ENCODE assay signal across 13 cellular contexts in genomic region chr7:152661479-152661878, GRCh38. TPM values are rescaled to one million over a fixed set of nuclear protein-coding genes. Genes with fewer than 3 reads are reported as not detected.
DNase-seq lines count a peak whose midpoint lies in the region; ATAC-seq and TF ChIP-seq lines count a peak whose summit lies in the region.
"Had no signal": no experiment of that assay in that cellular context is flagged by ENCODE, and none has a peak within 500 bp of the region (broad histone marks: within the 10 kb centered on the region; RNA-seq: fewer than 3 reads in every experiment).

No MANE protein-coding gene starts in this region.

- H3K36me3 ChIP-seq in WERI-Rb-1 (peaks cover 44% of the 10 kb centered on the region), left ventricle myocardium inferior (no peaks in the 10 kb centered on the region), gastrocnemius medialis (no peaks in the 10 kb centered on the region), esophagus muscularis mucosa (no peaks in the 10 kb centered on the region)

- peaks cover 1% of the 10 kb centered on the region for H3K4me1 Mint-ChIP-seq in activated T-cell treated with anti-CD3 and anti-CD28 coated beads, Interleukin-2, amount 50 U/mL, for 24 hours (ENCODE audit: low read depth)

- no peak for TF ChIP-seq POLR2A in gastrocnemius medialis (IDR thresholded peaks at IDR 0.05)
- TF ChIP-seq POLR2A in esophagus muscularis mucosa (IDR thresholded peaks at IDR 0.05; ENCODE audit: low read depth), result no peak

- H3K36me3 Mint-ChIP-seq in activated T-cell treated with anti-CD3 and anti-CD28 coated beads, Interleukin-2, amount 50 U/mL, for 24 hours (ENCODE audit: low read depth), result peaks cover 73% of the 10 kb centered on the region

- TF ChIP-seq CTCF in WERI-Rb-1 (IDR thresholded peaks at IDR 0.05; ENCODE audit: low read depth, low read length), result no peak
- TF ChIP-seq CTCF in left ventricle myocardium inferior (IDR thresholded peaks at IDR 0.05; ENCODE audit: borderline replicate concordance), result no peak
- no peak for TF ChIP-seq CTCF in gastrocnemius medialis (IDR thresholded peaks at IDR 0.05 in 4 of 5, conservative IDR thresholded peaks at IDR 0.05 in 1 of 5)
- no peak for TF ChIP-seq CTCF in esophagus muscularis mucosa (IDR thresholded peaks at IDR 0.05)

- TF ChIP-seq EP300 in esophagus muscularis mucosa (IDR thresholded peaks at IDR 0.05), result no peak

- no peaks in the 10 kb centered on the region for H3K27me3 Mint-ChIP-seq in activated T-cell treated with anti-CD3 and anti-CD28 coated beads, Interleukin-2, amount 50 U/mL, for 24 hours

- no peaks in the 10 kb centered on the region for H3K9me3 Mint-ChIP-seq in activated T-cell treated with anti-CD3 and anti-CD28 coated beads, Interleukin-2, amount 50 U/mL, for 24 hours
- H3K9me3 Mint-ChIP-seq: CD14-positive monocyte had no signal

- peak; percentile 78 to 84 for ATAC-seq in gastrocnemius medialis
- ATAC-seq in GM19467 (IDR thresholded peaks at IDR 0.05; ENCODE audit: unreplicated experiment), result no peak

- H3K27me3 ChIP-seq in WERI-Rb-1 (ENCODE audit: insufficient read depth, low read depth, severe bottlenecking) (no peaks in the 10 kb centered on the region), left ventricle myocardium inferior (ENCODE audit: low read depth) (no peaks in the 10 kb centered on the region), gastrocnemius medialis (no peaks in the 10 kb centered on the region), esophagus muscularis mucosa (no peaks in the 10 kb centered on the region)

- H3K4me1 ChIP-seq in left ventricle myocardium inferior (peaks cover 19% of the 10 kb centered on the region), gastrocnemius medialis (peaks cover 9 to 10% of the 10 kb centered on the region in 2 donors), esophagus muscularis mucosa (no peaks in the 10 kb centered on the region)

- 88% methylated on average over 1 of the region's 1 CpG for WGBS in esophagus muscularis mucosa

- intact Hi-C loops in left ventricle myocardium inferior (cut with micrococcal nuclease) (no loop called here), gastrocnemius medialis (cut with DNase I; ENCODE audit: low total_unique reads) (no loop called here), esophagus muscularis mucosa (cut with DNase I) (no loop called here)

- in situ Hi-C loops in gastrocnemius medialis (cut with MboI; ENCODE audit: low sequenced_read_pairs in 4 of 4), result no loop called here

- no peak for DNase-seq in activated T-cell treated with anti-CD3 and anti-CD28 coated beads, Interleukin-2, amount 50 U/mL, for 24 hours
- no peak for DNase-seq in activated T-cell treated with anti-CD3 and anti-CD28 coated beads, Interleukin-2, amount 50 U/mL, for 1 hour
- DNase-seq in WERI-Rb-1 (no peak), left ventricle myocardium inferior (no peak), gastrocnemius medialis (peak in 1 of 2 donors; percentile 19), DMS153 treated with DMSO at 0.1 percent for 48 hours (lab: John Stamatoyannopoulos, UW; ENCODE audit: unreplicated experiment) (no peak), esophagus muscularis mucosa (ENCODE audit: extremely low spot score) (no peak)
- DNase-seq: Caco-2, NCI-H1436, NCI-H2081, NCI-H510A treated with DMSO at 0.1 percent for 48 hours had no signal

- H3K9me3 ChIP-seq in WERI-Rb-1 (ENCODE audit: severe bottlenecking) (no peaks in the 10 kb centered on the region), left ventricle myocardium inferior (replicated peaks) (no peaks in the 10 kb centered on the region), gastrocnemius medialis (no peaks in the 10 kb centered on the region), esophagus muscularis mucosa (no peaks in the 10 kb centered on the region)
- H3K9me3 ChIP-seq: Caco-2 had no signal

- H3K4me3 Mint-ChIP-seq in activated T-cell treated with anti-CD3 and anti-CD28 coated beads, Interleukin-2, amount 50 U/mL, for 24 hours, result no peak overlapping the region
- H3K4me3 Mint-ChIP-seq: CD14-positive monocyte had no signal

- H3K27ac ChIP-seq in WERI-Rb-1, result 0 out of 2 replicates have a peak overlapping the region, but pooled peaks have one; percentile 3
- H3K27ac ChIP-seq in left ventricle myocardium inferior (replicated peaks), result peak overlapping the region; percentile 71
- H3K27ac ChIP-seq in gastrocnemius medialis, result peak overlapping the region in 3 of 4 donors; percentile 29 to 61 (median 57)
- H3K27ac ChIP-seq in esophagus muscularis mucosa (replicated peaks in 1 of 4), result no peak overlapping the region

- H3K4me3 ChIP-seq in WERI-Rb-1 (ENCODE audit: low read depth, low read length) (no peak overlapping the region), left ventricle myocardium inferior (no peak overlapping the region), gastrocnemius medialis (no peak overlapping the region), esophagus muscularis mucosa (no peak overlapping the region)

- H3K27ac Mint-ChIP-seq in activated T-cell treated with anti-CD3 and anti-CD28 coated beads, Interleukin-2, amount 50 U/mL, for 24 hours, result peak overlapping the region; percentile 20

RNA-seq across cellular contexts. Expression of gene XRCC2, which starts 14.5 kb away (rescaled TPM):
- 0.60 TPM for total RNA-seq in left ventricle myocardium inferior
- total RNA-seq in gastrocnemius medialis, result under 1 TPM in 3 of 4 donors, not detected in 1; 0.07 to 0.41 (median 0.20) TPM
- total RNA-seq in esophagus muscularis mucosa, result under 1 TPM; 0.17 to 0.57 (median 0.43) TPM

Comparison
In these comparisons a context has a peak if more than half of its experiments do, and no peak if none do; other contexts are left out.
1. H3K27ac ChIP-seq: peak in WERI-Rb-1 (single experiment), left ventricle myocardium inferior (single experiment) and gastrocnemius medialis (3 of 4); none in esophagus muscularis mucosa (0 of 4).